Comparison of ENCODE assay signal across 1 cellular context in genomic region chr17:66175892-66176291, GRCh38.
TF ChIP-seq lines count a peak whose summit lies in the region.

No MANE protein-coding gene starts in this region.

TF ChIP-seq in SK-N-SH treated with all-trans-retinoic acid at 6 μM for 48 hours, 23 proteins besides CTCF, POLR2A, EP300 and RAD21 (continued from another document):
- TF ChIP-seq TSHZ2 (CRISPR knock-in tag; IDR thresholded peaks at IDR 0.05): no peak
- TF ChIP-seq ZNF8 (CRISPR knock-in tag; IDR thresholded peaks at IDR 0.05): no peak
- no peak for TF ChIP-seq PATZ1 (CRISPR knock-in tag; IDR thresholded peaks at IDR 0.05; ENCODE audit: borderline replicate concordance)
- TF ChIP-seq TOX (CRISPR knock-in tag; IDR thresholded peaks at IDR 0.05; ENCODE audit: borderline replicate concordance): no peak
- TF ChIP-seq CSRNP3 (CRISPR knock-in tag; IDR thresholded peaks at IDR 0.05): no peak
- no peak for TF ChIP-seq ARNTL (CRISPR knock-in tag; IDR thresholded peaks at IDR 0.05; ENCODE audit: borderline replicate concordance, low read depth)
